ENCODE assay signal across 43 cellular contexts in genomic region chr20:38700926-38701325, GRCh38. TPM values are rescaled to one million over a fixed set of nuclear protein-coding genes. Genes with fewer than 3 reads are reported as not detected.
"Had no signal": no experiment of that assay in that cellular context is flagged by ENCODE, and none has a peak within 500 bp of the region (broad histone marks: within the 10 kb centered on the region; RNA-seq: fewer than 3 reads in every experiment).

No MANE protein-coding gene starts in this region.

- H3K9me3 Mint-ChIP-seq: activated naive CD4-positive, alpha-beta T cell treated with anti-CD3 and anti-CD28 coated beads for 36 hours; activated naive CD4-positive, alpha-beta T cell treated with anti-CD3 and anti-CD28 coated beads, Interleukin-2, amount 10 ng/mL, durations not matched to agents 7 days and 5 days; activated naive CD4-positive, alpha-beta T cell treated with anti-CD3 and anti-CD28 coated beads, Interleukin-2, amount 50 U/mL, for 24 hours; activated naive CD4-positive, alpha-beta T cell treated with anti-CD3 and anti-CD28 coated beads, Interleukin-2, amount 50 U/mL, for 72 hours; activated naive CD8-positive, alpha-beta T cell treated with anti-CD3 and anti-CD28 coated beads for 36 hours; activated naive CD8-positive, alpha-beta T cell treated with anti-CD3 and anti-CD28 coated beads, Interleukin-2, amount 10 ng/mL, durations not matched to agents 7 days and 5 days; activated naive CD8-positive, alpha-beta T cell treated with anti-CD3 and anti-CD28 coated beads, Interleukin-2, amount 50 U/mL, for 24 hours; activated T-cell treated with anti-CD3 and anti-CD28 coated beads, Interleukin-2, amount 50 U/mL, for 24 hours; activated T-cell treated with anti-CD3 and anti-CD28 coated beads, Interleukin-2, amount 50 U/mL, for 4 hours; activated T-cell treated with anti-CD3 and anti-CD28 coated beads, Interleukin-2, amount 50 U/mL, for 72 hours; activated T-helper 1 cell treated with anti-CD3 and anti-CD28 coated beads, Interleukin-12 subunit alpha, Interleukin-12 subunit beta, Interleukin-2, Interleukin-4 antibody, amounts not matched to agents 30 ng/mL and 10 ng/mL and 1 ng/mL, durations not matched to agents 14 hours and 24 hours and 36 hours; activated T-helper 17 cell treated with anti-CD3 and anti-CD28 coated beads, Interleukin-2, amount 50 U/mL, for 72 hours; activated T-helper 2 cell treated with anti-CD3 and anti-CD28 coated beads, Interferon-gamma antibody, Interleukin-2, Interleukin-4, amounts not matched to agents 10 μg/mL and 5 μg/mL and 100 μg/mL, durations not matched to agents 14 hours and 24 hours and 36 hours; brain; central memory CD8-positive, alpha-beta T cell had no signal

- H3K36me3 ChIP-seq: adrenal gland, ascending aorta, brain microvascular endothelial cell, breast epithelium, cardiac muscle cell had no signal

- H3K36me3 Mint-ChIP-seq: activated naive CD4-positive, alpha-beta T cell treated with anti-CD3 and anti-CD28 coated beads, Interleukin-2, amount 10 ng/mL, durations not matched to agents 7 days and 5 days; activated naive CD4-positive, alpha-beta T cell treated with anti-CD3 and anti-CD28 coated beads, Interleukin-2, amount 50 U/mL, for 24 hours; activated naive CD4-positive, alpha-beta T cell treated with anti-CD3 and anti-CD28 coated beads, Interleukin-2, amount 50 U/mL, for 72 hours; activated naive CD8-positive, alpha-beta T cell; activated naive CD8-positive, alpha-beta T cell treated with anti-CD3 and anti-CD28 coated beads for 36 hours; activated naive CD8-positive, alpha-beta T cell treated with anti-CD3 and anti-CD28 coated beads, Interleukin-2, amount 10 ng/mL, durations not matched to agents 7 days and 5 days had no signal

- H3K27me3 ChIP-seq: adrenal gland, ascending aorta, body of pancreas had no signal

- ATAC-seq: activated naive CD4-positive, alpha-beta T cell treated with anti-CD3 and anti-CD28 coated beads, Interleukin-2, amount 50 U/mL, for 72 hours; activated naive CD8-positive, alpha-beta T cell treated with anti-CD3 and anti-CD28 coated beads, Interleukin-2, amount 50 U/mL, for 24 hours; activated T-cell treated with anti-CD3 and anti-CD28 coated beads, Interleukin-2, amount 50 U/mL, for 4 hours; activated T-cell treated with anti-CD3 and anti-CD28 coated beads, Interleukin-2, amount 50 U/mL, for 72 hours; activated T-helper 17 cell treated with anti-CD3 and anti-CD28 coated beads, Interleukin-2, amount 50 U/mL, for 72 hours; body of pancreas had no signal

- H3K4me3 ChIP-seq: adrenal gland, ascending aorta, body of pancreas, breast epithelium, cardiac muscle cell had no signal

- FAIRE-seq: astrocyte, bronchial epithelial cell had no signal

- H3K4me1 Mint-ChIP-seq: activated naive CD4-positive, alpha-beta T cell treated with anti-CD3 and anti-CD28 coated beads, Interleukin-2, amount 10 ng/mL, durations not matched to agents 7 days and 5 days; activated naive CD4-positive, alpha-beta T cell treated with anti-CD3 and anti-CD28 coated beads, Interleukin-2, amount 50 U/mL, for 24 hours; activated naive CD8-positive, alpha-beta T cell treated with anti-CD3 and anti-CD28 coated beads for 36 hours; activated naive CD8-positive, alpha-beta T cell treated with anti-CD3 and anti-CD28 coated beads, Interleukin-2, amount 10 ng/mL, durations not matched to agents 7 days and 5 days; activated naive CD8-positive, alpha-beta T cell treated with anti-CD3 and anti-CD28 coated beads, Interleukin-2, amount 50 U/mL, for 24 hours; activated T-helper 17 cell treated with anti-CD3 and anti-CD28 coated beads, Interleukin-2, amount 50 U/mL, for 72 hours; brain; central memory CD8-positive, alpha-beta T cell had no signal

- H3K27ac Mint-ChIP-seq: activated naive CD4-positive, alpha-beta T cell treated with anti-CD3 and anti-CD28 coated beads for 36 hours; activated naive CD4-positive, alpha-beta T cell treated with anti-CD3 and anti-CD28 coated beads, Interleukin-2, amount 10 ng/mL, durations not matched to agents 7 days and 5 days; activated naive CD4-positive, alpha-beta T cell treated with anti-CD3 and anti-CD28 coated beads, Interleukin-2, amount 50 U/mL, for 24 hours; activated naive CD4-positive, alpha-beta T cell treated with anti-CD3 and anti-CD28 coated beads, Interleukin-2, amount 50 U/mL, for 72 hours; activated naive CD8-positive, alpha-beta T cell; activated naive CD8-positive, alpha-beta T cell treated with anti-CD3 and anti-CD28 coated beads for 36 hours; activated naive CD8-positive, alpha-beta T cell treated with anti-CD3 and anti-CD28 coated beads, Interleukin-2, amount 10 ng/mL, durations not matched to agents 7 days and 5 days; activated naive CD8-positive, alpha-beta T cell treated with anti-CD3 and anti-CD28 coated beads, Interleukin-2, amount 50 U/mL, for 24 hours; activated T-cell treated with anti-CD3 and anti-CD28 coated beads, Interleukin-2, amount 50 U/mL, for 24 hours; activated T-cell treated with anti-CD3 and anti-CD28 coated beads, Interleukin-2, amount 50 U/mL, for 72 hours; activated T-helper 1 cell treated with anti-CD3 and anti-CD28 coated beads, Interleukin-12 subunit alpha, Interleukin-12 subunit beta, Interleukin-2, Interleukin-4 antibody, amounts not matched to agents 30 ng/mL and 10 ng/mL and 1 ng/mL, durations not matched to agents 14 hours and 24 hours and 36 hours; activated T-helper 17 cell treated with anti-CD3 and anti-CD28 coated beads, Interleukin-2, amount 50 U/mL, for 72 hours; activated T-helper 2 cell treated with anti-CD3 and anti-CD28 coated beads, Interferon-gamma antibody, Interleukin-2, Interleukin-4, amounts not matched to agents 10 μg/mL and 5 μg/mL and 100 μg/mL, durations not matched to agents 14 hours and 24 hours and 36 hours; brain had no signal

- H3K4me1 ChIP-seq: adrenal gland, ascending aorta, body of pancreas, breast epithelium had no signal

- H3K9me3 ChIP-seq: adrenal gland, ascending aorta, body of pancreas, breast epithelium had no signal

- H3K27ac ChIP-seq: adrenal gland, ascending aorta, body of pancreas, brain microvascular endothelial cell, breast epithelium, cardiac muscle cell had no signal

- DNase-seq: activated effector memory CD4-positive, alpha-beta T cell treated with anti-CD3 and anti-CD28 coated beads, Interleukin-2, amount 50 U/mL, for 16 hours; activated effector memory CD4-positive, alpha-beta T cell treated with Interleukin-2 at 50 U/mL for 16 hours; activated gamma-delta T cell; activated gamma-delta T cell treated with Interleukin-2 at 50 U/mL for 16 hours; activated naive CD4-positive, alpha-beta T cell; activated naive CD4-positive, alpha-beta T cell treated with anti-CD3 and anti-CD28 coated beads for 36 hours; activated naive CD4-positive, alpha-beta T cell treated with anti-CD3 and anti-CD28 coated beads, Interleukin-2, amount 10 ng/mL, durations not matched to agents 7 days and 5 days; activated naive CD4-positive, alpha-beta T cell treated with anti-CD3 and anti-CD28 coated beads, Interleukin-2, amount 50 U/mL, for 16 hours; activated naive CD4-positive, alpha-beta T cell treated with Interleukin-2 at 50 U/mL for 16 hours; activated naive CD8-positive, alpha-beta T cell treated with anti-CD3 and anti-CD28 coated beads for 36 hours; activated naive CD8-positive, alpha-beta T cell treated with anti-CD3 and anti-CD28 coated beads, Interleukin-2, amount 10 ng/mL, durations not matched to agents 7 days and 5 days; activated naive CD8-positive, alpha-beta T cell treated with anti-CD3 and anti-CD28 coated beads, Interleukin-2, amount 50 U/mL, for 24 hours; activated T-cell treated with anti-CD3 and anti-CD28 coated beads, Interleukin-2, amount 50 U/mL, for 1 hour; activated T-cell treated with anti-CD3 and anti-CD28 coated beads, Interleukin-2, amount 50 U/mL, for 24 hours; activated T-cell treated with anti-CD3 and anti-CD28 coated beads, Interleukin-2, amount 50 U/mL, for 4 hours; activated T-cell treated with anti-CD3 and anti-CD28 coated beads, Interleukin-2, amount 50 U/mL, for 48 hours; activated T-cell treated with anti-CD3 and anti-CD28 coated beads, Interleukin-2, amount 50 U/mL, for 72 hours; adrenal gland; amniotic stem cell; amygdala; anterior cingulate cortex; aorta; body of pancreas; brain microvascular endothelial cell; caudate nucleus; central memory CD4-positive, alpha-beta T cell; cerebellar nuclear complex had no signal

- H3K4me3 Mint-ChIP-seq: activated naive CD4-positive, alpha-beta T cell treated with anti-CD3 and anti-CD28 coated beads for 36 hours; activated naive CD4-positive, alpha-beta T cell treated with anti-CD3 and anti-CD28 coated beads, Interleukin-2, amount 10 ng/mL, durations not matched to agents 7 days and 5 days; activated naive CD4-positive, alpha-beta T cell treated with anti-CD3 and anti-CD28 coated beads, Interleukin-2, amount 50 U/mL, for 24 hours; activated naive CD8-positive, alpha-beta T cell; activated naive CD8-positive, alpha-beta T cell treated with anti-CD3 and anti-CD28 coated beads for 36 hours; activated naive CD8-positive, alpha-beta T cell treated with anti-CD3 and anti-CD28 coated beads, Interleukin-2, amount 10 ng/mL, durations not matched to agents 7 days and 5 days; activated naive CD8-positive, alpha-beta T cell treated with anti-CD3 and anti-CD28 coated beads, Interleukin-2, amount 50 U/mL, for 24 hours; activated T-cell treated with anti-CD3 and anti-CD28 coated beads, Interleukin-2, amount 50 U/mL, for 24 hours; activated T-cell treated with anti-CD3 and anti-CD28 coated beads, Interleukin-2, amount 50 U/mL, for 4 hours; activated T-cell treated with anti-CD3 and anti-CD28 coated beads, Interleukin-2, amount 50 U/mL, for 72 hours; activated T-helper 1 cell treated with anti-CD3 and anti-CD28 coated beads, Interleukin-12 subunit alpha, Interleukin-12 subunit beta, Interleukin-2, Interleukin-4 antibody, amounts not matched to agents 30 ng/mL and 10 ng/mL and 1 ng/mL, durations not matched to agents 14 hours and 24 hours and 36 hours; activated T-helper 17 cell treated with anti-CD3 and anti-CD28 coated beads, Interleukin-2, amount 50 U/mL, for 72 hours; brain; central memory CD8-positive, alpha-beta T cell had no signal

RNA-seq across cellular contexts. Expression of gene SLC32A1, which starts 23.4 kb away (rescaled TPM):
- total RNA-seq: activated naive CD4-positive, alpha-beta T cell treated with anti-CD3 and anti-CD28 coated beads for 36 hours; activated naive CD4-positive, alpha-beta T cell treated with anti-CD3 and anti-CD28 coated beads, Interleukin-2, amount 50 U/mL, for 72 hours; activated naive CD8-positive, alpha-beta T cell treated with anti-CD3 and anti-CD28 coated beads for 36 hours; activated naive CD8-positive, alpha-beta T cell treated with anti-CD3 and anti-CD28 coated beads, Interleukin-2, amount 10 ng/mL, durations not matched to agents 7 days and 5 days; activated T-cell treated with anti-CD3 and anti-CD28 coated beads, Interleukin-2, amount 50 U/mL, for 4 hours; activated T-helper 1 cell treated with anti-CD3 and anti-CD28 coated beads, Interleukin-12 subunit alpha, Interleukin-12 subunit beta, Interleukin-2, Interleukin-4 antibody, amounts not matched to agents 30 ng/mL and 10 ng/mL and 1 ng/mL, durations not matched to agents 14 hours and 24 hours and 36 hours; activated T-helper 2 cell treated with anti-CD3 and anti-CD28 coated beads, Interferon-gamma antibody, Interleukin-2, Interleukin-4, amounts not matched to agents 10 μg/mL and 5 μg/mL and 100 μg/mL, durations not matched to agents 14 hours and 24 hours and 36 hours; adrenal gland; aorta; ascending aorta; astrocyte; body of pancreas; breast epithelium; cardiac muscle cell; cardiac septum; chondrocyte had no signal
- polyA plus RNA-seq: adipose tissue, aorta, cardiac muscle cell had no signal
